ENCODE assay signal across 8 cellular contexts in genomic region chr21:30030416-30030815, GRCh38.
"Had no signal": no experiment of that assay in that cellular context is flagged by ENCODE, and none has a peak within 500 bp of the region (broad histone marks: within the 10 kb centered on the region; RNA-seq: fewer than 3 reads in every experiment).

No MANE protein-coding gene starts in this region.

- DNase-seq: GDM1, GF-D8 had no signal

- H3K4me3 ChIP-seq: GM12878 had no signal

- ATAC-seq: GM12878 had no signal

- FAIRE-seq: G401.6, GM12878, GM12891, GM12892, GM18507, GM19239 had no signal
